In the genomic region with DNA sequence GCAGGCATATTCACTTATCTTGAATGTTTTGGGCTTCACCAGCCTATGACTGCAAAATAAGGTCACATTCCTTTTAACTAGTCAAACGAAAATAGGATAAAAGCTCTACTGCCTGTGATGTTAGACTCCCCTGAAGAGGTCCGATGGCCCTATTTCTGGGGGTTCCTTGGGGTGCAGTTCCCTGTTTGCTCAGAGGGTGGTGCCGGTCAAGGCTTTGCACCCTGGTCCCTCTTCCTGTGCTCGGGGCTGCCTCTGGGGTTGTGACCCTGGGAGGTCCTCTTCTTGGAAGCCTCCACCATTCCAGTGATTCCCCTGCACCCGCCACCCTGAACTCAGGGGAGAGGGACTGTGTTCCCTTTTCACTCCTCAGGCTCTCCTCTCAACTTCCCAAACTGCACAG, we compare ENCODE assay signal across 25 cellular contexts.
DNase-seq lines count a peak whose midpoint lies in the region; ATAC-seq and TF ChIP-seq lines count a peak whose summit lies in the region.
"Had no signal": no experiment of that assay in that cellular context is flagged by ENCODE, and none has a peak within 500 bp of the region (broad histone marks: within the 10 kb centered on the region; RNA-seq: fewer than 3 reads in every experiment).

No MANE protein-coding gene starts in this region.

- H3K4me3 ChIP-seq in Loucy (ENCODE audit: low read length, poor library complexity, severe bottlenecking) = no peak overlapping the region
- H3K4me3 ChIP-seq in gastrocnemius medialis = no peak overlapping the region
- H3K4me3 ChIP-seq: body of pancreas, colonic mucosa, esophagus squamous epithelium, SJCRH30, suprapubic skin, uterus had no signal

- H3K4me1 Mint-ChIP-seq in chondrocyte (ENCODE audit: low read depth) = no peaks in the 10 kb centered on the region
- H3K4me1 Mint-ChIP-seq in progenitor cell of endocrine pancreas (ENCODE audit: low read depth) = no peaks in the 10 kb centered on the region
- H3K4me1 Mint-ChIP-seq: stimulated activated memory B cell treated with anti-CD40 and anti-IgM and Interleukin-4, amounts not matched to agents 10 μg/mL and 1 μg/mL and 100 μg/mL, for 72 hours had no signal

- H3K36me3 ChIP-seq in Loucy (ENCODE audit: insufficient read depth, low read length) = no peaks in the 10 kb centered on the region
- no peaks in the 10 kb centered on the region for H3K36me3 ChIP-seq in gastrocnemius medialis
- H3K36me3 ChIP-seq: colonic mucosa, esophagus squamous epithelium, SJCRH30, suprapubic skin, uterus had no signal

- no peaks in the 10 kb centered on the region for H3K79me2 ChIP-seq in Loucy (ENCODE audit: insufficient read depth, low read length)

- DNase-seq in chondrocyte (ENCODE audit: low spot score) (no peak), progenitor cell of endocrine pancreas (ENCODE audit: low spot score, unreplicated experiment) (no peak), gastrocnemius medialis (no peak)
- DNase-seq in NK-92 treated with Interleukin-12 subunit alpha and Interleukin-12 subunit beta, amount 100 ng/mL, for 24 hours (lab: John Stamatoyannopoulos, UW) = no peak
- DNase-seq: activated effector memory CD4-positive, alpha-beta T cell treated with Interleukin-2 at 50 U/mL for 16 hours; body of pancreas; colonic mucosa; esophagus squamous epithelium; KG1; mammary epithelial cell; NCI-H1048; NCI-H1930; NCI-H226; SJCRH30; small intestine; T-helper 2 cell; uterus had no signal

- no peaks in the 10 kb centered on the region for H3K9me2 ChIP-seq in Loucy (replicated peaks; ENCODE audit: low read depth, low read length)

- H3K27ac Mint-ChIP-seq in chondrocyte (ENCODE audit: unreplicated experiment) (no peak overlapping the region), progenitor cell of endocrine pancreas (no peak overlapping the region)
- H3K27ac Mint-ChIP-seq: stimulated activated memory B cell treated with anti-CD40 and anti-IgM and Interleukin-4, amounts not matched to agents 10 μg/mL and 1 μg/mL and 100 μg/mL, for 72 hours had no signal

- H3K4me1 ChIP-seq in Loucy (ENCODE audit: insufficient read depth, low read length, poor library complexity, severe bottlenecking) (no peaks in the 10 kb centered on the region), gastrocnemius medialis (no peaks in the 10 kb centered on the region)
- H3K4me1 ChIP-seq: body of pancreas, colonic mucosa, esophagus squamous epithelium, SJCRH30, suprapubic skin, uterus had no signal

- no peak overlapping the region for H3K9ac ChIP-seq in Loucy (ENCODE audit: low read depth, low read length, poor library complexity, severe bottlenecking)

- H3K27ac ChIP-seq in gastrocnemius medialis = no peak overlapping the region
- H3K27ac ChIP-seq: body of pancreas, colonic mucosa, esophagus squamous epithelium, SJCRH30, suprapubic skin, uterus, VCaP had no signal

- no peaks in the 10 kb centered on the region for H4K20me1 ChIP-seq in Loucy (ENCODE audit: insufficient read depth, low read length, poor library complexity, severe bottlenecking)

- H3K4me3 Mint-ChIP-seq in chondrocyte (ENCODE audit: unreplicated experiment) (no peak overlapping the region), progenitor cell of endocrine pancreas (ENCODE audit: low read depth) (no peak overlapping the region)
- H3K4me3 Mint-ChIP-seq: stimulated activated memory B cell treated with anti-CD40 and anti-IgM and Interleukin-4, amounts not matched to agents 10 μg/mL and 1 μg/mL and 100 μg/mL, for 72 hours had no signal

- TF ChIP-seq POLR2A in gastrocnemius medialis (IDR thresholded peaks at IDR 0.05) = no peak

- ATAC-seq in HG03442 (IDR thresholded peaks at IDR 0.05; ENCODE audit: unreplicated experiment) = no peak
- ATAC-seq in GM19023 (IDR thresholded peaks at IDR 0.05; ENCODE audit: unreplicated experiment) = no peak
- no peak for ATAC-seq in gastrocnemius medialis
- ATAC-seq: body of pancreas; Panc1; stimulated activated memory B cell treated with anti-CD40 and anti-IgM and Interleukin-4, amounts not matched to agents 10 μg/mL and 1 μg/mL and 100 μg/mL, for 72 hours had no signal

- H3K27me3 ChIP-seq in Loucy (ENCODE audit: insufficient read depth, low read length, poor library complexity, severe bottlenecking) = no peaks in the 10 kb centered on the region
- peaks cover 0 to 7% (median 0%) of the 10 kb centered on the region in 3 donors for H3K27me3 ChIP-seq in gastrocnemius medialis
- H3K27me3 ChIP-seq: body of pancreas, colonic mucosa, SJCRH30, uterus had no signal

- peak; percentile 44; the same call in 2 of the 3 replicates for TF ChIP-seq CTCF in GM12872 (IDR thresholded peaks at IDR 0.05; ENCODE audit: insufficient read depth, low read depth, low read length)
- peak; percentile 53 for TF ChIP-seq CTCF in Loucy (conservative IDR thresholded peaks at IDR 0.05; ENCODE audit: low read length)
- peak; percentile 43 for TF ChIP-seq CTCF in chondrocyte (IDR thresholded peaks at IDR 0.05)
- TF ChIP-seq CTCF in progenitor cell of endocrine pancreas (IDR thresholded peaks at IDR 0.05; ENCODE audit: unreplicated experiment) = peak; percentile 24
- no peak for TF ChIP-seq CTCF in gastrocnemius medialis (IDR thresholded peaks at IDR 0.05 in 4 of 5, conservative IDR thresholded peaks at IDR 0.05 in 1 of 5)

- H3K4me2 ChIP-seq in Loucy (ENCODE audit: low read depth, low read length, poor library complexity, severe bottlenecking) = no peak overlapping the region

- H3K27me3 Mint-ChIP-seq in chondrocyte (ENCODE audit: low read depth) = peaks cover 44% of the 10 kb centered on the region
- peaks cover 26% of the 10 kb centered on the region for H3K27me3 Mint-ChIP-seq in progenitor cell of endocrine pancreas

- H3K36me3 Mint-ChIP-seq in chondrocyte (ENCODE audit: low read depth) = no peaks in the 10 kb centered on the region
- no peaks in the 10 kb centered on the region for H3K36me3 Mint-ChIP-seq in progenitor cell of endocrine pancreas (ENCODE audit: insufficient read depth)
- H3K36me3 Mint-ChIP-seq: stimulated activated memory B cell treated with anti-CD40 and anti-IgM and Interleukin-4, amounts not matched to agents 10 μg/mL and 1 μg/mL and 100 μg/mL, for 72 hours had no signal

- intact Hi-C loops in gastrocnemius medialis (cut with DNase I; ENCODE audit: low total_unique reads) = no loop called here

- in situ Hi-C loops in gastrocnemius medialis (cut with MboI; ENCODE audit: low sequenced_read_pairs in 4 of 4) = loop anchor here in 3 of 4 donors (25.0 kb wide), 3 partner anchors 284 to 559 kb away; a partner anchor contains a TSS

- H2AFZ ChIP-seq in Loucy (ENCODE audit: low read length) = no peak overlapping the region

- H3K9me3 Mint-ChIP-seq in chondrocyte (ENCODE audit: low read depth) = peaks cover 3% of the 10 kb centered on the region
- H3K9me3 Mint-ChIP-seq in progenitor cell of endocrine pancreas (ENCODE audit: low read depth) = no peaks in the 10 kb centered on the region
- H3K9me3 Mint-ChIP-seq: stimulated activated memory B cell treated with anti-CD40 and anti-IgM and Interleukin-4, amounts not matched to agents 10 μg/mL and 1 μg/mL and 100 μg/mL, for 72 hours had no signal

- no peaks in the 10 kb centered on the region for H3K9me3 ChIP-seq in Loucy (ENCODE audit: insufficient read depth, low read depth, low read length)
- no peaks in the 10 kb centered on the region for H3K9me3 ChIP-seq in gastrocnemius medialis
- H3K9me3 ChIP-seq: body of pancreas, colonic mucosa, esophagus squamous epithelium, SJCRH30, suprapubic skin, uterus had no signal

- H3F3A ChIP-seq in Loucy (ENCODE audit: low read depth) = no peaks in the 10 kb centered on the region

Comparison
In these comparisons a context has a peak if more than half of its experiments do, and no peak if none do; other contexts are left out.
1. CTCF ChIP-seq: peak in GM12872 (single experiment), Loucy (single experiment), chondrocyte (single experiment) and progenitor cell of endocrine pancreas (single experiment); none in gastrocnemius medialis (0 of 5).